ENCODE assay signal across 26 cellular contexts in the genomic region with DNA sequence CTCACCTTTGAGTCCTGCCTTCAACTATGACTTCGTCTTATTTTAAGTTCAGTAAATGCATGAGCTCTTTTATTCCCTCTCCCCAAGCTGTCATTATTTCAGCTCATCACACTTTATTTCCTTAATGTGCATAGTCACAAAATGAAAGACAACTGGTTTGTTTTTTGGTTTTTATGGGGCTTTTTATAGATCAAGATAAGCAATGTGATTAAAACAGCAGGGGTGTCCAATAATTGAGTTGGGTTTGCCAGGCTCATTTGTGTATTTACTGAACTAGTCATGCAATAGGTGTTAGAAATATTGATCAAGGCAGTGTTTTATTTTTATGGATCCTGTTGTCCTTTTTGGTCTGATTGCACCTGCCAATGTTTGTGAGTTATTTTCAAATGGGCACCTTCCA.
"Had no signal": no experiment of that assay in that cellular context is flagged by ENCODE, and none has a peak within 500 bp of the region (broad histone marks: within the 10 kb centered on the region; RNA-seq: fewer than 3 reads in every experiment).

No MANE protein-coding gene starts in this region.

- H3K36me3 Mint-ChIP-seq: activated naive CD4-positive, alpha-beta T cell treated with anti-CD3 and anti-CD28 coated beads, Interleukin-2, amount 50 U/mL, for 72 hours; mesothelial cell of epicardium; naive B cell; WTC11 had no signal

- H3K27ac ChIP-seq: breast epithelium, epithelial cell of prostate, esophagus squamous epithelium, heart right ventricle, neutrophil, ovary, right lobe of liver, testis, transverse colon had no signal

- H3K27me3 ChIP-seq: breast epithelium, esophagus squamous epithelium, heart right ventricle, neutrophil, ovary, right lobe of liver, testis, transverse colon had no signal

- H3K36me3 ChIP-seq: breast epithelium, esophagus squamous epithelium, heart right ventricle, neutrophil, ovary, right lobe of liver, transverse colon had no signal

- H3K4me1 Mint-ChIP-seq: activated CD4-positive, alpha-beta memory T cell treated with anti-CD3 and anti-CD28 coated beads, Interleukin-2, amount 10 ng/mL, durations not matched to agents 7 days and 5 days; activated CD4-positive, alpha-beta T cell treated with anti-CD3 and anti-CD28 coated beads, Interleukin-2, amount 10 ng/mL, durations not matched to agents 7 days and 5 days; mesothelial cell of epicardium; naive B cell; nephron progenitor cell had no signal

- H3K27me3 Mint-ChIP-seq: activated CD4-positive, alpha-beta memory T cell treated with anti-CD3 and anti-CD28 coated beads, Interleukin-2, amount 10 ng/mL, durations not matched to agents 7 days and 5 days; activated CD4-positive, alpha-beta T cell treated with anti-CD3 and anti-CD28 coated beads, Interleukin-2, amount 10 ng/mL, durations not matched to agents 7 days and 5 days; progenitor cell of endocrine pancreas had no signal

- DNase-seq: activated CD4-positive, alpha-beta memory T cell treated with anti-CD3 and anti-CD28 coated beads, Interleukin-2, amount 10 ng/mL, durations not matched to agents 7 days and 5 days; activated CD4-positive, alpha-beta T cell treated with anti-CD3 and anti-CD28 coated beads for 1 hour; activated CD4-positive, alpha-beta T cell treated with anti-CD3 and anti-CD28 coated beads, Interleukin-2, amount 10 ng/mL, durations not matched to agents 7 days and 5 days; activated naive CD4-positive, alpha-beta T cell; activated T-cell treated with anti-CD3 and anti-CD28 coated beads, Interleukin-2, amount 50 U/mL, for 4 hours; dermis blood vessel endothelial cell; effector CD8-positive, alpha-beta T cell; esophagus squamous epithelium; foreskin melanocyte; heart right ventricle; naive B cell; nephron progenitor cell; ovary; right lobe of liver; stimulated activated CD4-positive, alpha-beta T cell treated with anti-CD3 and anti-CD28 coated beads, Interleukin-2, amount 100 ng/mL, for 48 hours; stimulated activated naive CD8-positive, alpha-beta T cell treated with anti-CD3 and anti-CD28 coated beads, Interleukin-15, Interleukin-2, amounts not matched to agents 100 U/mL and 50 U/mL, for 24 hours; testis; transverse colon had no signal

- H3K4me3 ChIP-seq: breast epithelium, esophagus squamous epithelium, heart right ventricle, ovary, right lobe of liver, testis, transverse colon had no signal

- H3K27ac Mint-ChIP-seq: activated CD4-positive, alpha-beta memory T cell treated with anti-CD3 and anti-CD28 coated beads, Interleukin-2, amount 10 ng/mL, durations not matched to agents 7 days and 5 days; activated CD4-positive, alpha-beta T cell treated with anti-CD3 and anti-CD28 coated beads, Interleukin-2, amount 10 ng/mL, durations not matched to agents 7 days and 5 days; activated naive CD4-positive, alpha-beta T cell treated with anti-CD3 and anti-CD28 coated beads, Interleukin-2, amount 50 U/mL, for 72 hours; activated T-helper 2 cell treated with anti-CD3 and anti-CD28 coated beads, Interferon-gamma antibody, Interleukin-2, Interleukin-4, amounts not matched to agents 10 μg/mL and 5 μg/mL and 100 μg/mL, durations not matched to agents 14 hours and 24 hours and 36 hours; mesothelial cell of epicardium; nephron progenitor cell; progenitor cell of endocrine pancreas; WTC11 had no signal

- H3K4me1 ChIP-seq: breast epithelium, esophagus squamous epithelium, heart right ventricle, right lobe of liver, testis, transverse colon had no signal

- H3K9me3 Mint-ChIP-seq: activated CD4-positive, alpha-beta memory T cell treated with anti-CD3 and anti-CD28 coated beads, Interleukin-2, amount 10 ng/mL, durations not matched to agents 7 days and 5 days; activated CD4-positive, alpha-beta T cell treated with anti-CD3 and anti-CD28 coated beads, Interleukin-2, amount 10 ng/mL, durations not matched to agents 7 days and 5 days; activated naive CD4-positive, alpha-beta T cell treated with anti-CD3 and anti-CD28 coated beads, Interleukin-2, amount 50 U/mL, for 72 hours; activated T-cell treated with anti-CD3 and anti-CD28 coated beads, Interleukin-2, amount 50 U/mL, for 4 hours; activated T-helper 2 cell treated with anti-CD3 and anti-CD28 coated beads, Interferon-gamma antibody, Interleukin-2, Interleukin-4, amounts not matched to agents 10 μg/mL and 5 μg/mL and 100 μg/mL, durations not matched to agents 14 hours and 24 hours and 36 hours; WTC11 had no signal

- H3K4me3 Mint-ChIP-seq: activated CD4-positive, alpha-beta memory T cell treated with anti-CD3 and anti-CD28 coated beads, Interleukin-2, amount 10 ng/mL, durations not matched to agents 7 days and 5 days; activated CD4-positive, alpha-beta T cell treated with anti-CD3 and anti-CD28 coated beads, Interleukin-2, amount 10 ng/mL, durations not matched to agents 7 days and 5 days; activated T-cell treated with anti-CD3 and anti-CD28 coated beads, Interleukin-2, amount 50 U/mL, for 4 hours; mesothelial cell of epicardium; naive B cell; nephron progenitor cell; WTC11 had no signal

- ATAC-seq: activated naive CD4-positive, alpha-beta T cell treated with anti-CD3 and anti-CD28 coated beads, Interleukin-2, amount 50 U/mL, for 72 hours; activated T-cell treated with anti-CD3 and anti-CD28 coated beads, Interleukin-2, amount 50 U/mL, for 4 hours; right lobe of liver; stimulated activated naive CD8-positive, alpha-beta T cell treated with anti-CD3 and anti-CD28 coated beads, Interleukin-15, Interleukin-2, amounts not matched to agents 100 U/mL and 50 U/mL, for 24 hours; WTC11 had no signal
